Comparison of ENCODE assay signal across 1 cellular context in genomic region chr7:5681423-5681822, GRCh38.
TF ChIP-seq lines count a peak whose summit lies in the region.

No MANE protein-coding gene starts in this region.

TF ChIP-seq in HepG2, 621 proteins besides CTCF, POLR2A, EP300 and RAD21 (continued from another document):
- TF ChIP-seq SP1 (IDR thresholded peaks at IDR 0.05) (no peak), SP1 (CRISPR knock-in tag; IDR thresholded peaks at IDR 0.05) (no peak), RBFOX2 (IDR thresholded peaks at IDR 0.05; ENCODE audit: low read depth, low read length) (no peak), RCOR2 (CRISPR knock-in tag; IDR thresholded peaks at IDR 0.05) (no peak), KLF16 (CRISPR knock-in tag; IDR thresholded peaks at IDR 0.05) (no peak), ZNF280D (CRISPR knock-in tag; IDR thresholded peaks at IDR 0.05) (no peak), THYN1 (CRISPR knock-in tag; IDR thresholded peaks at IDR 0.05; ENCODE audit: borderline replicate concordance, low read depth) (no peak), ARID2 (CRISPR knock-in tag; IDR thresholded peaks at IDR 0.05; ENCODE audit: borderline replicate concordance) (no peak), SOX13 (IDR thresholded peaks at IDR 0.05) (no peak), SOX13 (CRISPR knock-in tag; conservative IDR thresholded peaks at IDR 0.05 in 1 of 2, IDR thresholded peaks at IDR 0.05 in 1 of 2) (no peak)
- TF ChIP-seq, protein P1, sequence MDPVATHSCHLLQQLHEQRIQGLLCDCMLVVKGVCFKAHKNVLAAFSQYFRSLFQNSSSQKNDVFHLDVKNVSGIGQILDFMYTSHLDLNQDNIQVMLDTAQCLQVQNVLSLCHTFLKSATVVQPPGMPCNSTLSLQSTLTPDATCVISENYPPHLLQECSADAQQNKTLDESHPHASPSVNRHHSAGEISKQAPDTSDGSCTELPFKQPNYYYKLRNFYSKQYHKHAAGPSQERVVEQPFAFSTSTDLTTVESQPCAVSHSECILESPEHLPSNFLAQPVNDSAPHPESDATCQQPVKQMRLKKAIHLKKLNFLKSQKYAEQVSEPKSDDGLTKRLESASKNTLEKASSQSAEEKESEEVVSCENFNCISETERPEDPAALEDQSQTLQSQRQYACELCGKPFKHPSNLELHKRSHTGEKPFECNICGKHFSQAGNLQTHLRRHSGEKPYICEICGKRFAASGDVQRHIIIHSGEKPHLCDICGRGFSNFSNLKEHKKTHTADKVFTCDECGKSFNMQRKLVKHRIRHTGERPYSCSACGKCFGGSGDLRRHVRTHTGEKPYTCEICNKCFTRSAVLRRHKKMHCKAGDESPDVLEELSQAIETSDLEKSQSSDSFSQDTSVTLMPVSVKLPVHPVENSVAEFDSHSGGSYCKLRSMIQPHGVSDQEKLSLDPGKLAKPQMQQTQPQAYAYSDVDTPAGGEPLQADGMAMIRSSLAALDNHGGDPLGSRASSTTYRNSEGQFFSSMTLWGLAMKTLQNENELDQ (CRISPR knock-in tag; IDR thresholded peaks at IDR 0.05; ENCODE audit: borderline replicate concordance), result no peak
- TF ChIP-seq, protein P2, sequence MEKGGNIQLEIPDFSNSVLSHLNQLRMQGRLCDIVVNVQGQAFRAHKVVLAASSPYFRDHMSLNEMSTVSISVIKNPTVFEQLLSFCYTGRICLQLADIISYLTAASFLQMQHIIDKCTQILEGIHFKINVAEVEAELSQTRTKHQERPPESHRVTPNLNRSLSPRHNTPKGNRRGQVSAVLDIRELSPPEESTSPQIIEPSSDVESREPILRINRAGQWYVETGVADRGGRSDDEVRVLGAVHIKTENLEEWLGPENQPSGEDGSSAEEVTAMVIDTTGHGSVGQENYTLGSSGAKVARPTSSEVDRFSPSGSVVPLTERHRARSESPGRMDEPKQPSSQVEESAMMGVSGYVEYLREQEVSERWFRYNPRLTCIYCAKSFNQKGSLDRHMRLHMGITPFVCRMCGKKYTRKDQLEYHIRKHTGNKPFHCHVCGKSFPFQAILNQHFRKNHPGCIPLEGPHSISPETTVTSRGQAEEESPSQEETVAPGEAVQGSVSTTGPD (CRISPR knock-in tag; IDR thresholded peaks at IDR 0.05), result no peak
